ENCODE assay signal across 16 cellular contexts in genomic region chr18:59690216-59691045, GRCh38. TPM values are rescaled to one million over a fixed set of nuclear protein-coding genes. Genes with fewer than 3 reads are reported as not detected.
DNase-seq lines count a peak whose midpoint lies in the region; ATAC-seq and TF ChIP-seq lines count a peak whose summit lies in the region.
"Had no signal": no experiment of that assay in that cellular context is flagged by ENCODE, and none has a peak within 500 bp of the region (broad histone marks: within the 10 kb centered on the region; RNA-seq: fewer than 3 reads in every experiment).

No MANE protein-coding gene starts in this region.

- intact Hi-C loops in Right ventricle myocardium superior (cut with DNase I): no loop called here

- H3K27ac ChIP-seq in GM23338 (ENCODE audit: low read depth): peak overlapping the region; percentile 40; the same call in 1 of the 2 replicates
- H3K27ac ChIP-seq: prostate gland had no signal

- TF ChIP-seq CTCF in GM23338 (conservative IDR thresholded peaks at IDR 0.05; ENCODE audit: low read depth in 2 of 2) (no peak), WTC11 (IDR thresholded peaks at IDR 0.05) (no peak)

- H3K27ac Mint-ChIP-seq in GM23338 (no peak overlapping the region), WTC11 (peak overlapping the region; percentile 92)
- H3K27ac Mint-ChIP-seq: activated CD4-positive, alpha-beta T cell treated with anti-CD3 and anti-CD28 coated beads, Interleukin-2, amount 10 ng/mL, durations not matched to agents 7 days and 5 days; dendritic cell treated with granulocyte-macrophage colony-stimulating factor and Interleukin-4, amounts not matched to agents 40 ng/mL and 50 ng/mL, for 4 days; stimulated activated memory B cell treated with anti-CD40 and anti-IgM and Interleukin-4, amounts not matched to agents 10 μg/mL and 1 μg/mL and 100 μg/mL, for 72 hours; T-helper 2 cell treated with Interferon-gamma antibody and Interleukin-4, amounts not matched to agents 5 μg/mL and 100 μg/mL, for 36 hours had no signal

- no peaks in the 10 kb centered on the region for H3K79me2 ChIP-seq in GM23338 (replicated peaks; ENCODE audit: insufficient read depth)

- no peak overlapping the region for H3K4me3 ChIP-seq in GM23338
- H3K4me3 ChIP-seq: prostate gland had no signal

- POLR2A ChIA-PET in WTC11 (lab: Charles Lee): interaction anchor here (0.6 kb wide), 1 partner anchor 18 kb away, joined by 3 read pairs; no protein-coding TSS in a partner anchor

- H3K4me3 Mint-ChIP-seq in GM23338 (peak overlapping the region; percentile 18; the same call in 1 of the 3 replicates), WTC11 (peak overlapping the region; percentile 42)
- H3K4me3 Mint-ChIP-seq: activated CD4-positive, alpha-beta T cell treated with anti-CD3 and anti-CD28 coated beads, Interleukin-2, amount 10 ng/mL, durations not matched to agents 7 days and 5 days; dendritic cell treated with granulocyte-macrophage colony-stimulating factor and Interleukin-4, amounts not matched to agents 40 ng/mL and 50 ng/mL, for 4 days; stimulated activated memory B cell treated with anti-CD40 and anti-IgM and Interleukin-4, amounts not matched to agents 10 μg/mL and 1 μg/mL and 100 μg/mL, for 72 hours; T-helper 2 cell treated with Interferon-gamma antibody and Interleukin-4, amounts not matched to agents 5 μg/mL and 100 μg/mL, for 36 hours had no signal

- H3K27me3 ChIP-seq in GM23338 (ENCODE audit: insufficient read depth): peaks cover 50% of the 10 kb centered on the region

- H3K36me3 ChIP-seq in GM23338 (ENCODE audit: insufficient read depth): no peaks in the 10 kb centered on the region
- H3K36me3 ChIP-seq: BE2C, prostate gland had no signal

- no peaks in the 10 kb centered on the region; the same call in 2 of the 3 replicates for H3K9me3 Mint-ChIP-seq in GM23338
- no peaks in the 10 kb centered on the region for H3K9me3 Mint-ChIP-seq in WTC11
- H3K9me3 Mint-ChIP-seq: activated CD4-positive, alpha-beta T cell treated with anti-CD3 and anti-CD28 coated beads, Interleukin-2, amount 10 ng/mL, durations not matched to agents 7 days and 5 days; dendritic cell treated with granulocyte-macrophage colony-stimulating factor and Interleukin-4, amounts not matched to agents 40 ng/mL and 50 ng/mL, for 4 days; stimulated activated memory B cell treated with anti-CD40 and anti-IgM and Interleukin-4, amounts not matched to agents 10 μg/mL and 1 μg/mL and 100 μg/mL, for 72 hours; T-helper 2 cell treated with Interferon-gamma antibody and Interleukin-4, amounts not matched to agents 5 μg/mL and 100 μg/mL, for 36 hours had no signal

- H3K4me1 Mint-ChIP-seq in GM23338 (peaks cover 66% of the 10 kb centered on the region), WTC11 (peaks cover 84% of the 10 kb centered on the region)
- H3K4me1 Mint-ChIP-seq: activated CD4-positive, alpha-beta T cell treated with anti-CD3 and anti-CD28 coated beads, Interleukin-2, amount 10 ng/mL, durations not matched to agents 7 days and 5 days; stimulated activated memory B cell treated with anti-CD40 and anti-IgM and Interleukin-4, amounts not matched to agents 10 μg/mL and 1 μg/mL and 100 μg/mL, for 72 hours had no signal

- no peaks in the 10 kb centered on the region for H4K20me1 ChIP-seq in GM23338 (replicated peaks; ENCODE audit: insufficient read depth)

- H3K27me3 Mint-ChIP-seq in GM23338 (ENCODE audit: insufficient read depth, low read depth, poor library complexity): peaks cover 30% of the 10 kb centered on the region
- peaks cover 39% of the 10 kb centered on the region for H3K27me3 Mint-ChIP-seq in WTC11 (ENCODE audit: low read depth)

- no peaks in the 10 kb centered on the region for H3K36me3 Mint-ChIP-seq in GM23338 (ENCODE audit: low read depth)
- H3K36me3 Mint-ChIP-seq in WTC11: no peaks in the 10 kb centered on the region
- H3K36me3 Mint-ChIP-seq: stimulated activated memory B cell treated with anti-CD40 and anti-IgM and Interleukin-4, amounts not matched to agents 10 μg/mL and 1 μg/mL and 100 μg/mL, for 72 hours had no signal

- ATAC-seq in GM23338 (peak; percentile 85), WTC11 (peak; percentile 83), HG03095 (IDR thresholded peaks at IDR 0.05; ENCODE audit: unreplicated experiment) (no peak), Right ventricle myocardium superior (ENCODE audit: poor library complexity) (no peak)
- ATAC-seq: stimulated activated memory B cell treated with anti-CD40 and anti-IgM and Interleukin-4, amounts not matched to agents 10 μg/mL and 1 μg/mL and 100 μg/mL, for 72 hours had no signal

- H3K9me2 ChIP-seq in GM23338 (ENCODE audit: insufficient read depth): peaks cover 10% of the 10 kb centered on the region

- H3F3A ChIP-seq in GM23338 (replicated peaks; ENCODE audit: low read depth): no peaks in the 10 kb centered on the region

- DNase-seq in GM23338 (ENCODE audit: low spot score): peak; percentile 62
- peak; percentile 99 for DNase-seq in NCI-H2107 treated with DMSO at 0.1 percent for 48 hours (lab: John Stamatoyannopoulos, UW; ENCODE audit: unreplicated experiment)
- no peak for DNase-seq in WTC11 (ENCODE audit: low spot score)
- DNase-seq in myocyte (ENCODE audit: low read depth): peak; percentile 88
- DNase-seq in MV-4-11 (lab: John Stamatoyannopoulos, UW): no peak
- DNase-seq in GF-D8 (lab: John Stamatoyannopoulos, UW): no peak
- no peak for DNase-seq in Right ventricle myocardium superior
- DNase-seq: activated CD4-positive, alpha-beta T cell treated with anti-CD3 and anti-CD28 coated beads, Interleukin-2, amount 10 ng/mL, durations not matched to agents 7 days and 5 days; BE2C; Kasumi-1; kidney had no signal

- H3K4me1 ChIP-seq in GM23338 (ENCODE audit: insufficient read depth): peaks cover 47% of the 10 kb centered on the region
- H3K4me1 ChIP-seq: BE2C, prostate gland had no signal

- H2AFZ ChIP-seq in GM23338: no peak overlapping the region

- H3K4me2 ChIP-seq in GM23338: peak overlapping the region; percentile 14; the same call in 1 of the 2 replicates

- CTCF ChIA-PET in WTC11 (lab: Charles Lee): interaction anchor here (0.9 to 1.9 kb wide), 10 partner anchors 10 to 231 kb away, joined by 3 to 16 read pairs (median 4); no protein-coding TSS in a partner anchor

TF ChIP-seq in GM23338, 12 proteins besides CTCF, POLR2A, EP300 and RAD21 (continues in another document):
- TF ChIP-seq POLR2AphosphoS5 (IDR thresholded peaks at IDR 0.05; ENCODE audit: low read depth) (no peak), CREB1 (CRISPR knock-in tag; IDR thresholded peaks at IDR 0.05; ENCODE audit: low read depth) (peak; percentile 22; the same call in 1 of the 2 replicates)

TF ChIP-seq in WTC11, 78 proteins besides CTCF, POLR2A, EP300 and RAD21 (continues in another document):
- TF ChIP-seq, protein P1, sequence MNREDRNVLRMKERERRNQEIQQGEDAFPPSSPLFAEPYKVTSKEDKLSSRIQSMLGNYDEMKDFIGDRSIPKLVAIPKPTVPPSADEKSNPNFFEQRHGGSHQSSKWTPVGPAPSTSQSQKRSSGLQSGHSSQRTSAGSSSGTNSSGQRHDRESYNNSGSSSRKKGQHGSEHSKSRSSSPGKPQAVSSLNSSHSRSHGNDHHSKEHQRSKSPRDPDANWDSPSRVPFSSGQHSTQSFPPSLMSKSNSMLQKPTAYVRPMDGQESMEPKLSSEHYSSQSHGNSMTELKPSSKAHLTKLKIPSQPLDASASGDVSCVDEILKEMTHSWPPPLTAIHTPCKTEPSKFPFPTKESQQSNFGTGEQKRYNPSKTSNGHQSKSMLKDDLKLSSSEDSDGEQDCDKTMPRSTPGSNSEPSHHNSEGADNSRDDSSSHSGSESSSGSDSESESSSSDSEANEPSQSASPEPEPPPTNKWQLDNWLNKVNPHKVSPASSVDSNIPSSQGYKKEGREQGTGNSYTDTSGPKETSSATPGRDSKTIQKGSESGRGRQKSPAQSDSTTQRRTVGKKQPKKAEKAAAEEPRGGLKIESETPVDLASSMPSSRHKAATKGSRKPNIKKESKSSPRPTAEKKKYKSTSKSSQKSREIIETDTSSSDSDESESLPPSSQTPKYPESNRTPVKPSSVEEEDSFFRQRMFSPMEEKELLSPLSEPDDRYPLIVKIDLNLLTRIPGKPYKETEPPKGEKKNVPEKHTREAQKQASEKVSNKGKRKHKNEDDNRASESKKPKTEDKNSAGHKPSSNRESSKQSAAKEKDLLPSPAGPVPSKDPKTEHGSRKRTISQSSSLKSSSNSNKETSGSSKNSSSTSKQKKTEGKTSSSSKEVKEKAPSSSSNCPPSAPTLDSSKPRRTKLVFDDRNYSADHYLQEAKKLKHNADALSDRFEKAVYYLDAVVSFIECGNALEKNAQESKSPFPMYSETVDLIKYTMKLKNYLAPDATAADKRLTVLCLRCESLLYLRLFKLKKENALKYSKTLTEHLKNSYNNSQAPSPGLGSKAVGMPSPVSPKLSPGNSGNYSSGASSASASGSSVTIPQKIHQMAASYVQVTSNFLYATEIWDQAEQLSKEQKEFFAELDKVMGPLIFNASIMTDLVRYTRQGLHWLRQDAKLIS (CRISPR knock-in tag; IDR thresholded peaks at IDR 0.05; ENCODE audit: borderline replicate concordance): no peak

RNA-seq across cellular contexts. Expression of gene CCBE1, which starts 6.8 kb away (rescaled TPM):
- total RNA-seq in GM23338 (2014; rRNA removed; shearing (Covaris generic)): 2.1 and 3.5 TPM in 2 replicates
- 1.2 and 2.6 TPM in 2 replicates for polyA plus RNA-seq in GM23338 (2016; fragmentation: Nextera tagmentation; extraction: Ambion mirVana)
- total RNA-seq in WTC11 (2021) (8.0 to 9.7 TPM (median 9.7 TPM) in 3 replicates), myocyte (5.6 and 8.6 TPM in 2 replicates), Right ventricle myocardium superior (3.9 TPM)
- 5.0 TPM for polyA plus RNA-seq in myocyte (2012)
- total RNA-seq: activated CD4-positive, alpha-beta T cell treated with anti-CD3 and anti-CD28 coated beads, Interleukin-2, amount 10 ng/mL, durations not matched to agents 7 days and 5 days had no signal

Comparison
In these comparisons a context has a peak if more than half of its experiments do, and no peak if none do; other contexts are left out.
1. ATAC-seq: peak in GM23338 (single experiment) and WTC11 (single experiment); none in HG03095 (single experiment) and Right ventricle myocardium superior (single experiment).
2. DNase-seq: peak in GM23338 (single experiment), NCI-H2107 treated with DMSO at 0.1 percent for 48 hours (single experiment) and myocyte (single experiment); none in WTC11 (single experiment), MV-4-11 (single experiment), GF-D8 (single experiment) and Right ventricle myocardium superior (single experiment).